In genomic region chr12:10190558-10191388, GRCh38 we compare ENCODE assay signal across 8 cellular contexts. TPM values are rescaled to one million over a fixed set of nuclear protein-coding genes. Genes with fewer than 3 reads are reported as not detected.
A peak's percentile ranks its signal among the peaks of the same experiment; 100 is the strongest.
DNase-seq lines count a peak whose midpoint lies in the region; ATAC-seq and TF ChIP-seq lines count a peak whose summit lies in the region.

No MANE protein-coding gene starts in this region.

- TF ChIP-seq POLR2A in suprapubic skin (IDR thresholded peaks at IDR 0.05), result no peak

- no peak for TF ChIP-seq EP300 in suprapubic skin (IDR thresholded peaks at IDR 0.05)

- TF ChIP-seq CTCF in mesothelial cell of epicardium (IDR thresholded peaks at IDR 0.05; ENCODE audit: unreplicated experiment) (peak; percentile 33), suprapubic skin (IDR thresholded peaks at IDR 0.05) (peak; percentile 41 to 70)

- no peaks in the 10 kb centered on the region for H3K27me3 ChIP-seq in suprapubic skin

- H3K27me3 Mint-ChIP-seq in effector memory CD8-positive, alpha-beta T cell, result peaks cover 13 to 24% of the 10 kb centered on the region in 2 donors
- no peaks in the 10 kb centered on the region for H3K27me3 Mint-ChIP-seq in mesothelial cell of epicardium (ENCODE audit: low read depth)

- no peak overlapping the region for H3K4me3 ChIP-seq in suprapubic skin

- no peaks in the 10 kb centered on the region for H3K36me3 Mint-ChIP-seq in effector memory CD8-positive, alpha-beta T cell (ENCODE audit: insufficient read depth)
- H3K36me3 Mint-ChIP-seq in mesothelial cell of epicardium, result no peaks in the 10 kb centered on the region

- H3K27ac ChIP-seq in suprapubic skin, result no peak overlapping the region

- no peak overlapping the region for H3K4me3 Mint-ChIP-seq in effector memory CD8-positive, alpha-beta T cell
- no peak overlapping the region for H3K4me3 Mint-ChIP-seq in mesothelial cell of epicardium

- peaks cover 18% of the 10 kb centered on the region for H3K4me1 ChIP-seq in suprapubic skin

- peak; percentile 79 for DNase-seq in AG08395 (ENCODE audit: low spot score)
- DNase-seq in NCI-H460 (ENCODE audit: extremely low read depth, low read depth), result peak; percentile 36
- peak; percentile 25 to 26 for DNase-seq in activated CD4-positive, alpha-beta T cell treated with anti-CD3 and anti-CD28 coated beads, Interleukin-2, amount 50 U/mL, for 4 hours
- peak; percentile 42 to 53 (median 44) for DNase-seq in effector memory CD8-positive, alpha-beta T cell
- DNase-seq in mesothelial cell of epicardium (ENCODE audit: low spot score in 2 of 2, unreplicated experiment in 2 of 2), result no peak
- no peak for DNase-seq in suprapubic skin (ENCODE audit: low spot score in 2 of 2)

- H3K36me3 ChIP-seq in suprapubic skin, result no peaks in the 10 kb centered on the region

- peaks cover 4 to 5% of the 10 kb centered on the region in 2 donors for H3K4me1 Mint-ChIP-seq in effector memory CD8-positive, alpha-beta T cell (ENCODE audit: low read depth in 2 of 2)
- H3K4me1 Mint-ChIP-seq in mesothelial cell of epicardium, result peaks cover 30% of the 10 kb centered on the region

- H3K9me3 Mint-ChIP-seq in effector memory CD8-positive, alpha-beta T cell, result no peaks in the 10 kb centered on the region
- H3K9me3 Mint-ChIP-seq in mesothelial cell of epicardium, result no peaks in the 10 kb centered on the region

- WGBS in suprapubic skin, result 38% methylated on average over 13 of the region's 13 CpGs

- H3K27ac Mint-ChIP-seq in effector memory CD8-positive, alpha-beta T cell, result no peak overlapping the region
- peak overlapping the region; percentile 22 for H3K27ac Mint-ChIP-seq in mesothelial cell of epicardium

- ATAC-seq in GM18498 (IDR thresholded peaks at IDR 0.05; ENCODE audit: unreplicated experiment), result peak; percentile 95
- ATAC-seq in HG02938 (IDR thresholded peaks at IDR 0.05; ENCODE audit: unreplicated experiment), result peak; percentile 86
- peak; percentile 99 for ATAC-seq in effector memory CD8-positive, alpha-beta T cell (replicated peaks)

- H3K9me3 ChIP-seq in suprapubic skin, result no peaks in the 10 kb centered on the region

RNA-seq across cellular contexts. Expression of gene TMEM52B, which starts 11.9 kb away (rescaled TPM):
- not detected in 2 replicates for total RNA-seq in NCI-H460 (2014; rRNA removed; shearing (Covaris generic))
- polyA plus RNA-seq in NCI-H460 (2014; cell fraction: nucleus; rRNA removed), result not detected in 2 replicates
- total RNA-seq in mesothelial cell of epicardium (0.97 to 1.6 TPM (median 1.1 TPM) in 3 replicates), suprapubic skin (under 1 TPM in 1 of 4 donors, not detected in 3; 0.16 TPM)

RNA-seq across cellular contexts. Expression of gene OLR1, which starts 18.8 kb away (rescaled TPM):
- total RNA-seq in NCI-H460 (2014; rRNA removed; shearing (Covaris generic)), result not detected in 2 replicates
- not detected in 2 replicates for polyA plus RNA-seq in NCI-H460 (2014; cell fraction: nucleus; rRNA removed)
- total RNA-seq in mesothelial cell of epicardium (1.3 to 1.7 TPM (median 1.4 TPM) in 3 replicates), suprapubic skin (not detected)

RNA-seq across cellular contexts. Expression of gene GABARAPL1, which starts 21.9 kb away (rescaled TPM):
- 38.1 and 42.7 TPM in 2 replicates for total RNA-seq in NCI-H460 (2014; rRNA removed; shearing (Covaris generic))
- 19.5 and 37.0 TPM in 2 replicates for polyA plus RNA-seq in NCI-H460 (2014; cell fraction: nucleus; rRNA removed)
- total RNA-seq in mesothelial cell of epicardium (100 to 105 TPM (median 104 TPM) in 3 replicates), suprapubic skin (10 to 100 TPM; 48.7 to 94.6 (median 81.1) TPM)

Comparison
In these comparisons a context has a peak if more than half of its experiments do, and no peak if none do; other contexts are left out.
1. DNase-seq: peak in AG08395 (single experiment), NCI-H460 (single experiment), activated CD4-positive, alpha-beta T cell treated with anti-CD3 and anti-CD28 coated beads, Interleukin-2, amount 50 U/mL, for 4 hours (2 of 2) and effector memory CD8-positive, alpha-beta T cell (3 of 3); none in mesothelial cell of epicardium (0 of 2) and suprapubic skin (0 of 2).
2. Peak in every context shown above with its lines, with median percentiles within 50 percentile points of each other: ATAC-seq.